Comparison of ENCODE assay signal across 13 cellular contexts in genomic region chr2:98772531-98772930, GRCh38. TPM values are rescaled to one million over a fixed set of nuclear protein-coding genes. Genes with fewer than 3 reads are reported as not detected.
DNase-seq lines count a peak whose midpoint lies in the region; ATAC-seq lines count a peak whose summit lies in the region.
"Had no signal": no experiment of that assay in that cellular context is flagged by ENCODE, and none has a peak within 500 bp of the region (broad histone marks: within the 10 kb centered on the region; RNA-seq: fewer than 3 reads in every experiment).

No MANE protein-coding gene starts in this region.

- H3K9me3 Mint-ChIP-seq in activated T-helper 1 cell treated with anti-CD3 and anti-CD28 coated beads, Interleukin-12 subunit alpha, Interleukin-12 subunit beta, Interleukin-2, Interleukin-4 antibody, amounts not matched to agents 30 ng/mL and 10 ng/mL and 1 ng/mL, durations not matched to agents 14 hours and 24 hours and 36 hours, result no peaks in the 10 kb centered on the region
- H3K9me3 Mint-ChIP-seq in immature natural killer cell, result no peaks in the 10 kb centered on the region

- H3K27me3 ChIP-seq in SJCRH30, result no peaks in the 10 kb centered on the region
- H3K27me3 ChIP-seq: MG63 had no signal

- no peak overlapping the region for H3K27ac ChIP-seq in SJCRH30

- peaks cover 58% of the 10 kb centered on the region for H3K4me1 Mint-ChIP-seq in activated T-helper 1 cell treated with anti-CD3 and anti-CD28 coated beads, Interleukin-12 subunit alpha, Interleukin-12 subunit beta, Interleukin-2, Interleukin-4 antibody, amounts not matched to agents 30 ng/mL and 10 ng/mL and 1 ng/mL, durations not matched to agents 14 hours and 24 hours and 36 hours (ENCODE audit: low read depth)
- H3K4me1 Mint-ChIP-seq in immature natural killer cell, result peaks cover 61% of the 10 kb centered on the region in 2 donors

- ATAC-seq in left ventricle myocardium superior (peak; percentile 21), Right ventricle myocardium inferior (no peak), GM21825 (IDR thresholded peaks at IDR 0.05; ENCODE audit: unreplicated experiment) (no peak), GM19395 (IDR thresholded peaks at IDR 0.05; ENCODE audit: unreplicated experiment) (no peak), HG03469 (IDR thresholded peaks at IDR 0.05; ENCODE audit: unreplicated experiment) (no peak)
- ATAC-seq: HCT116 had no signal

- no peak overlapping the region for H3K4me3 ChIP-seq in SJCRH30
- H3K4me3 ChIP-seq: MG63 had no signal

- peaks cover 2% of the 10 kb centered on the region for H3K27me3 Mint-ChIP-seq in activated T-helper 1 cell treated with anti-CD3 and anti-CD28 coated beads, Interleukin-12 subunit alpha, Interleukin-12 subunit beta, Interleukin-2, Interleukin-4 antibody, amounts not matched to agents 30 ng/mL and 10 ng/mL and 1 ng/mL, durations not matched to agents 14 hours and 24 hours and 36 hours (ENCODE audit: insufficient read depth)
- H3K27me3 Mint-ChIP-seq in immature natural killer cell (ENCODE audit: low read depth in 3 of 3), result peaks cover 3 to 6% (median 3%) of the 10 kb centered on the region in 3 donors

- no peaks in the 10 kb centered on the region for H3K9me3 ChIP-seq in SJCRH30 (replicated peaks)
- H3K9me3 ChIP-seq: MG63 had no signal

- intact Hi-C loops in left ventricle myocardium superior (cut with micrococcal nuclease) (no loop called here), Right ventricle myocardium inferior (cut with DNase I) (loop anchor here (5.0 kb wide), 1 partner anchor 50 kb away; no protein-coding TSS in a partner anchor)
- intact Hi-C loops in activated T-helper 1 cell treated with anti-CD3 and anti-CD28 coated beads, Interleukin-12 subunit alpha, Interleukin-12 subunit beta, Interleukin-2, Interleukin-4 antibody, amounts not matched to agents 30 ng/mL and 10 ng/mL and 1 ng/mL, durations not matched to agents 14 hours and 24 hours and 36 hours (cut with micrococcal nuclease), result loop anchor here (5.0 to 10.0 kb wide), 3 partner anchors 165 to 565 kb away; partner anchors contain the start of genes COA5, EIF5B, LIPT1 and TSGA10

- peak overlapping the region; percentile 92 for H3K4me3 Mint-ChIP-seq in activated T-helper 1 cell treated with anti-CD3 and anti-CD28 coated beads, Interleukin-12 subunit alpha, Interleukin-12 subunit beta, Interleukin-2, Interleukin-4 antibody, amounts not matched to agents 30 ng/mL and 10 ng/mL and 1 ng/mL, durations not matched to agents 14 hours and 24 hours and 36 hours
- peak overlapping the region; percentile 75 to 92 (median 83) for H3K4me3 Mint-ChIP-seq in immature natural killer cell

- H3K36me3 Mint-ChIP-seq in activated T-helper 1 cell treated with anti-CD3 and anti-CD28 coated beads, Interleukin-12 subunit alpha, Interleukin-12 subunit beta, Interleukin-2, Interleukin-4 antibody, amounts not matched to agents 30 ng/mL and 10 ng/mL and 1 ng/mL, durations not matched to agents 14 hours and 24 hours and 36 hours (ENCODE audit: low read depth), result no peaks in the 10 kb centered on the region
- peaks cover 0 to 4% (median 0%) of the 10 kb centered on the region in 3 donors for H3K36me3 Mint-ChIP-seq in immature natural killer cell

- H3K4me1 ChIP-seq in SJCRH30, result peaks cover 4% of the 10 kb centered on the region; the same call in 1 of the 2 replicates

- DNase-seq in left ventricle myocardium superior (no peak), Right ventricle myocardium inferior (ENCODE audit: missing footprints) (no peak), immature natural killer cell (no peak), SJCRH30 (no peak)
- no peak for DNase-seq in activated T-helper 1 cell treated with anti-CD3 and anti-CD28 coated beads, Interleukin-12 subunit alpha, Interleukin-12 subunit beta, Interleukin-2, Interleukin-4 antibody, amounts not matched to agents 30 ng/mL and 10 ng/mL and 1 ng/mL, durations not matched to agents 14 hours and 24 hours and 36 hours (ENCODE audit: low spot score)
- DNase-seq: NCI-H524 treated with DMSO at 0.1 percent for 48 hours, SHP77 treated with DMSO at 0.1 percent for 48 hours had no signal

- H3K27ac Mint-ChIP-seq in activated T-helper 1 cell treated with anti-CD3 and anti-CD28 coated beads, Interleukin-12 subunit alpha, Interleukin-12 subunit beta, Interleukin-2, Interleukin-4 antibody, amounts not matched to agents 30 ng/mL and 10 ng/mL and 1 ng/mL, durations not matched to agents 14 hours and 24 hours and 36 hours, result peak overlapping the region; percentile 99
- H3K27ac Mint-ChIP-seq in immature natural killer cell, result peak overlapping the region; percentile 92 to 99 (median 96)

- H3K36me3 ChIP-seq in SJCRH30, result no peaks in the 10 kb centered on the region
- H3K36me3 ChIP-seq: MG63 had no signal

RNA-seq across cellular contexts. Expression of gene MGAT4A, which starts 41.6 kb away (rescaled TPM):
- total RNA-seq in left ventricle myocardium superior (18.8 TPM), Right ventricle myocardium inferior (19.3 TPM)
- total RNA-seq in activated T-helper 1 cell treated with anti-CD3 and anti-CD28 coated beads, Interleukin-12 subunit alpha, Interleukin-12 subunit beta, Interleukin-2, Interleukin-4 antibody, amounts not matched to agents 30 ng/mL and 10 ng/mL and 1 ng/mL, durations not matched to agents 14 hours and 24 hours and 36 hours, result 47.0 and 49.7 TPM in 2 replicates
- polyA plus RNA-seq in immature natural killer cell, result 100 to 1,000 TPM; 113 to 155 (median 128) TPM
- total RNA-seq in SJCRH30 (2014; rRNA removed; shearing (Covaris generic)), result 0.08 and 0.13 TPM in 2 replicates
- polyA plus RNA-seq: BJ had no signal

Comparison
In these comparisons a context has a peak if more than half of its experiments do, and no peak if none do; other contexts are left out.
1. RNA of gene MGAT4A, which starts 41.6 kb away (total RNA-seq): 47.0 to 49.7 TPM in activated T-helper 1 cell treated with anti-CD3 and anti-CD28 coated beads, Interleukin-12 subunit alpha, Interleukin-12 subunit beta, Interleukin-2, Interleukin-4 antibody, amounts not matched to agents 30 ng/mL and 10 ng/mL and 1 ng/mL, durations not matched to agents 14 hours and 24 hours and 36 hours, 19.3 TPM in Right ventricle myocardium inferior (single experiment) and 18.8 TPM in left ventricle myocardium superior (single experiment); 0.08 to 0.13 TPM in SJCRH30; every median in the first group is over 10 times any median in the second.